In genomic region chr6:14086701-14087100, GRCh38 we compare ENCODE assay signal across 22 cellular contexts. TPM values are rescaled to one million over a fixed set of nuclear protein-coding genes. Genes with fewer than 3 reads are reported as not detected.
DNase-seq lines count a peak whose midpoint lies in the region; ATAC-seq and TF ChIP-seq lines count a peak whose summit lies in the region.
"Had no signal": no experiment of that assay in that cellular context is flagged by ENCODE, and none has a peak within 500 bp of the region (broad histone marks: within the 10 kb centered on the region; RNA-seq: fewer than 3 reads in every experiment).

No MANE protein-coding gene starts in this region.

- H3F3A ChIP-seq in SK-N-SH (replicated peaks; ENCODE audit: insufficient read depth) = no peaks in the 10 kb centered on the region
- H3F3A ChIP-seq in PC-3 (ENCODE audit: low read length, unreplicated experiment) = no peaks in the 10 kb centered on the region

- H3K4me3 ChIP-seq in SK-N-SH (ENCODE audit: low read depth in 2 of 2, low read length in 1 of 2) (no peak overlapping the region), PC-3 (ENCODE audit: low read length) (no peak overlapping the region), astrocyte of the spinal cord (ENCODE audit: low read depth, low read length) (no peak overlapping the region)
- H3K4me3 ChIP-seq: cardiac muscle cell, tibial nerve had no signal

- no peaks in the 10 kb centered on the region for H3K4me1 ChIP-seq in SK-N-SH (ENCODE audit: control insufficient read depth in 1 of 2, insufficient read depth in 2 of 2, low read depth in 1 of 2, low read length in 1 of 2)
- peaks cover 4% of the 10 kb centered on the region; the same call in 1 of the 2 replicates for H3K4me1 ChIP-seq in PC-3 (ENCODE audit: insufficient read depth, low read length)
- H3K4me1 ChIP-seq: parathyroid adenoma had no signal

- DNase-seq in SK-N-SH = no peak
- DNase-seq in PC-3 = peak; percentile 43
- peak; percentile 8 for DNase-seq in astrocyte of the spinal cord (ENCODE audit: low read depth, low spot score)
- DNase-seq in NCI-H146 (lab: John Stamatoyannopoulos, UW) = no peak
- no peak for DNase-seq in GF-D8 (lab: John Stamatoyannopoulos, UW)
- DNase-seq in mesothelial cell of epicardium (ENCODE audit: low spot score in 2 of 2, unreplicated experiment in 2 of 2) = no peak
- DNase-seq in HUDEP-2 (lab: John Stamatoyannopoulos, UW; ENCODE audit: unreplicated experiment in 76 of 76) = no peak
- DNase-seq: 8988T; activated CD4-positive, alpha-beta T cell treated with anti-CD3 and anti-CD28 coated beads for 36 hours; cortex of kidney; KG1; NCI-H187 treated with DMSO at 0.1 percent for 48 hours; NCI-H2227 treated with DMSO at 0.1 percent for 48 hours; right cardiac atrium; SIG-M5; stimulated activated CD4-positive, alpha-beta T cell treated with anti-CD3 and anti-CD28 coated beads, Interleukin-12 subunit alpha, Interleukin-12 subunit beta, amount 100 ng/mL, for 4 hours; T-cell had no signal

- no peaks in the 10 kb centered on the region for H3K9me3 ChIP-seq in SK-N-SH
- H3K9me3 ChIP-seq in PC-3 (ENCODE audit: low read length) = no peaks in the 10 kb centered on the region
- H3K9me3 ChIP-seq: tibial nerve had no signal

- TF ChIP-seq RAD21 in SK-N-SH (IDR thresholded peaks at IDR 0.05; ENCODE audit: low read length) = no peak

- ATAC-seq in SK-N-SH treated with all-trans-retinoic acid at 6 μM for 48 hours (no peak), PC-3 (peak; percentile 59)
- ATAC-seq: activated CD4-positive, alpha-beta T cell treated with anti-CD3 and anti-CD28 coated beads for 36 hours; right cardiac atrium; T-cell had no signal

- no peak overlapping the region for H3K4me3 Mint-ChIP-seq in mesothelial cell of epicardium
- H3K4me3 Mint-ChIP-seq: activated CD4-positive, alpha-beta T cell treated with anti-CD3 and anti-CD28 coated beads for 36 hours; nephron; T-cell had no signal

- no peaks in the 10 kb centered on the region for H3K36me3 Mint-ChIP-seq in mesothelial cell of epicardium
- H3K36me3 Mint-ChIP-seq: T-cell had no signal

- H3K36me3 ChIP-seq in SK-N-SH (replicated peaks in 1 of 2; ENCODE audit: control insufficient read depth in 1 of 2, insufficient read depth in 2 of 2, low read length in 1 of 2) = no peaks in the 10 kb centered on the region
- H3K36me3 ChIP-seq in PC-3 (ENCODE audit: low read depth, low read length) = no peaks in the 10 kb centered on the region
- H3K36me3 ChIP-seq: cardiac muscle cell, tibial nerve had no signal

- in situ Hi-C loops in astrocyte of the spinal cord (cut with HindIII; ENCODE audit: low sequenced_read_pairs) = no loop called here

- no peak overlapping the region for H2AFZ ChIP-seq in SK-N-SH (ENCODE audit: low read depth)
- no peak overlapping the region for H2AFZ ChIP-seq in PC-3 (ENCODE audit: low read length)
- H2AFZ ChIP-seq: parathyroid adenoma had no signal

- H3K9me3 Mint-ChIP-seq in mesothelial cell of epicardium = peaks cover 5% of the 10 kb centered on the region
- H3K9me3 Mint-ChIP-seq: nephron, T-cell had no signal

- intact Hi-C loops in PC-3 (cut with micrococcal nuclease) = no loop called here

- TF ChIP-seq CTCF in SK-N-SH (IDR thresholded peaks at IDR 0.05) (no peak), PC-3 (conservative IDR thresholded peaks at IDR 0.05; ENCODE audit: low read depth, low read length) (no peak), astrocyte of the spinal cord (IDR thresholded peaks at IDR 0.05; ENCODE audit: low read depth, low read length) (no peak), mesothelial cell of epicardium (IDR thresholded peaks at IDR 0.05; ENCODE audit: unreplicated experiment) (no peak)

- no peak for TF ChIP-seq EP300 in SK-N-SH (IDR thresholded peaks at IDR 0.05; ENCODE audit: borderline replicate concordance in 1 of 2, low read depth in 1 of 2, low read length in 1 of 2)

- H3K9me2 ChIP-seq in SK-N-SH (no peaks in the 10 kb centered on the region), PC-3 (replicated peaks; ENCODE audit: low read length) (no peaks in the 10 kb centered on the region)

- H3K9ac ChIP-seq in SK-N-SH = no peak overlapping the region
- H3K9ac ChIP-seq in PC-3 (ENCODE audit: low read length) = no peak overlapping the region
- H3K9ac ChIP-seq: parathyroid adenoma had no signal

- WGBS in SK-N-SH (ENCODE audit: low lambda C conversion rate) = 48% methylated on average over 1 of the region's 1 CpG

- H3K4me2 ChIP-seq in SK-N-SH (no peak overlapping the region), PC-3 (ENCODE audit: low read length) (no peak overlapping the region; the same call in 1 of the 2 replicates)

- H3K4me1 Mint-ChIP-seq in mesothelial cell of epicardium = no peaks in the 10 kb centered on the region

- H3K27me3 ChIP-seq in SK-N-SH (ENCODE audit: insufficient read depth) (no peaks in the 10 kb centered on the region; the same call in 1 of the 2 replicates), PC-3 (ENCODE audit: low read length) (no peaks in the 10 kb centered on the region)
- H3K27me3 ChIP-seq: cardiac muscle cell, tibial nerve had no signal

- H3K27me3 Mint-ChIP-seq in mesothelial cell of epicardium (ENCODE audit: low read depth) = peaks cover 13% of the 10 kb centered on the region

- H3K27ac Mint-ChIP-seq in mesothelial cell of epicardium = no peak overlapping the region
- H3K27ac Mint-ChIP-seq: activated CD4-positive, alpha-beta T cell treated with anti-CD3 and anti-CD28 coated beads for 36 hours; nephron; T-cell had no signal

- H3K27ac ChIP-seq in SK-N-SH (ENCODE audit: low read depth in 2 of 2, low read length in 1 of 2) = no peak overlapping the region
- H3K27ac ChIP-seq in PC-3 (ENCODE audit: low read length) = no peak overlapping the region
- H3K27ac ChIP-seq: cardiac muscle cell, parathyroid adenoma, tibial nerve had no signal

- CTCF ChIA-PET in SK-N-SH (lab: Yijun Ruan, JAX) (interaction anchor here (0.8 to 1.8 kb wide), 3 partner anchors 12 to 178 kb away, joined by 3 to 6 read pairs (median 3); no protein-coding TSS in a partner anchor), PC-3 (lab: Charles Lee) (no interaction called here)

- H4K20me1 ChIP-seq in SK-N-SH (ENCODE audit: insufficient read depth) (no peaks in the 10 kb centered on the region), PC-3 (ENCODE audit: low read length) (no peaks in the 10 kb centered on the region)

- H3K79me2 ChIP-seq in SK-N-SH (ENCODE audit: insufficient read depth) (no peaks in the 10 kb centered on the region), PC-3 (ENCODE audit: low read length) (no peaks in the 10 kb centered on the region)
- H3K79me2 ChIP-seq: parathyroid adenoma had no signal

- no TSS peak for BruUV-seq in PC-3 (replicated peaks; lab: Mats Ljungman, UMichigan)

- POLR2A ChIA-PET in SK-N-SH (lab: Yijun Ruan, JAX) = no interaction called here
- POLR2A ChIA-PET in PC-3 (lab: Charles Lee; ENCODE audit: unreplicated experiment) = interaction anchor here (0.5 kb wide), 1 partner anchor 1632 kb away, joined by 7 read pairs; no protein-coding TSS in a partner anchor

TF ChIP-seq in SK-N-SH, 30 proteins besides CTCF, POLR2A, EP300 and RAD21:
- TF ChIP-seq RCOR1 (IDR thresholded peaks at IDR 0.05; ENCODE audit: low read length) = no peak
- TF ChIP-seq FOSL2 (IDR thresholded peaks at IDR 0.05; ENCODE audit: borderline replicate concordance, low read depth) = peak; percentile 26; the same call in 1 of the 2 replicates
- no peak for TF ChIP-seq RXRA (IDR thresholded peaks at IDR 0.05; ENCODE audit: borderline replicate concordance, low read depth)

TF ChIP-seq in SK-N-SH treated with all-trans-retinoic acid at 6 μM for 48 hours, 23 proteins besides CTCF, POLR2A, EP300 and RAD21:
- TF ChIP-seq ISL1 (CRISPR knock-in tag; IDR thresholded peaks at IDR 0.05) (no peak), BACH2 (CRISPR knock-in tag; IDR thresholded peaks at IDR 0.05; ENCODE audit: borderline replicate concordance) (no peak)
TF ChIP-seq in SK-N-SH treated with all-trans-retinoic acid at 6 μM for 48 hours: peak in this region for 0.

RNA-seq across cellular contexts. Expression of gene CD83, which starts 30.9 kb away (rescaled TPM):
- polyA plus RNA-seq in SK-N-SH (2012; rRNA removed) = 1.9 and 2.0 TPM in 2 replicates
- 2.4 and 2.6 TPM in 2 replicates for polyA plus RNA-seq in SK-N-SH (2012; cell fraction: cytosol; rRNA removed)
- 0.81 and 1.1 TPM in 2 replicates for polyA plus RNA-seq in SK-N-SH (2012; cell fraction: nucleus; rRNA removed)
- total RNA-seq in PC-3 (2014; rRNA removed) (13.0 and 15.2 TPM in 2 replicates), mesothelial cell of epicardium (6.7 to 7.4 TPM (median 7.2 TPM) in 3 replicates)

Comparison
In these comparisons a context has a peak if more than half of its experiments do, and no peak if none do; other contexts are left out.
1. DNase-seq: peak in PC-3 (single experiment) and astrocyte of the spinal cord (single experiment); none in SK-N-SH (single experiment), NCI-H146 (single experiment), GF-D8 (single experiment), mesothelial cell of epicardium (0 of 2) and HUDEP-2 (0 of 76).